In genomic region chr10:30467939-30468338, GRCh38 we compare ENCODE assay signal across 9 cellular contexts.
DNase-seq lines count a peak whose midpoint lies in the region; ATAC-seq lines count a peak whose summit lies in the region.
"Had no signal": no experiment of that assay in that cellular context is flagged by ENCODE, and none has a peak within 500 bp of the region (broad histone marks: within the 10 kb centered on the region; RNA-seq: fewer than 3 reads in every experiment).

No MANE protein-coding gene starts in this region.

- peak; percentile 85 for DNase-seq in OCI-M1 (lab: John Stamatoyannopoulos, UW)
- peak; percentile 49 for DNase-seq in pons (ENCODE audit: low spot score)
- DNase-seq: HCEC 1CT had no signal

- ATAC-seq in GM18868 (IDR thresholded peaks at IDR 0.05; ENCODE audit: unreplicated experiment): peak; percentile 72
- peak; percentile 72 for ATAC-seq in HG02870 (IDR thresholded peaks at IDR 0.05; ENCODE audit: unreplicated experiment)
- ATAC-seq in GM19023 (IDR thresholded peaks at IDR 0.05; ENCODE audit: unreplicated experiment): no peak
- ATAC-seq in HG03457 (IDR thresholded peaks at IDR 0.05; ENCODE audit: unreplicated experiment): no peak
- ATAC-seq in GM18907 (IDR thresholded peaks at IDR 0.05; ENCODE audit: unreplicated experiment): no peak
- ATAC-seq: WTC11 had no signal

Comparison
In these comparisons a context has a peak if more than half of its experiments do, and no peak if none do; other contexts are left out.
1. ATAC-seq: peak in GM18868 (single experiment) and HG02870 (single experiment); none in GM19023 (single experiment), HG03457 (single experiment) and GM18907 (single experiment).